Comparison of ENCODE assay signal across 5 cellular contexts in the genomic region with DNA sequence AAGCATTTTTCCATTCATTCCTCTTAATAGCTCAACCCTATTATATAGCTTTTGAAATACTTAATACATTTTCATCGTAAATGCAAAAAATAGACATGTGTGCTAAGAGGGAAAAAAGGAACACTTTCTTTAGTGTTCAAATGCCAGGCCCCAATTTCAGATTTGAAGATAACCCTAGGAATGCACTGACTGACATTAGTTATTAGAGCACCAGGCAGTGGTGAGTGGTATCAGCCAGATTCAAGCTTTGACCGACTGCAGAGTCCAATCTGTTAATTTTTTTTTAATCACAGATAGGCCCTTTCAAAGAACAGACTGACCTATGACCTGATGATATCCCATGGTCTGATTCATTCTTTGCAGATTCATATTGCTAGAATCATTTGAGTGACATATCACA.
"Had no signal": no experiment of that assay in that cellular context is flagged by ENCODE, and none has a peak within 500 bp of the region (broad histone marks: within the 10 kb centered on the region; RNA-seq: fewer than 3 reads in every experiment).

No MANE protein-coding gene starts in this region.

- H3K27ac ChIP-seq: HL-60 had no signal

- ATAC-seq: HepG2, K562 had no signal

- H3K4me3 ChIP-seq: K562 had no signal

- DNase-seq: IMR-90, KBM-7 had no signal
